Comparison of ENCODE assay signal across 18 cellular contexts in the genomic region with DNA sequence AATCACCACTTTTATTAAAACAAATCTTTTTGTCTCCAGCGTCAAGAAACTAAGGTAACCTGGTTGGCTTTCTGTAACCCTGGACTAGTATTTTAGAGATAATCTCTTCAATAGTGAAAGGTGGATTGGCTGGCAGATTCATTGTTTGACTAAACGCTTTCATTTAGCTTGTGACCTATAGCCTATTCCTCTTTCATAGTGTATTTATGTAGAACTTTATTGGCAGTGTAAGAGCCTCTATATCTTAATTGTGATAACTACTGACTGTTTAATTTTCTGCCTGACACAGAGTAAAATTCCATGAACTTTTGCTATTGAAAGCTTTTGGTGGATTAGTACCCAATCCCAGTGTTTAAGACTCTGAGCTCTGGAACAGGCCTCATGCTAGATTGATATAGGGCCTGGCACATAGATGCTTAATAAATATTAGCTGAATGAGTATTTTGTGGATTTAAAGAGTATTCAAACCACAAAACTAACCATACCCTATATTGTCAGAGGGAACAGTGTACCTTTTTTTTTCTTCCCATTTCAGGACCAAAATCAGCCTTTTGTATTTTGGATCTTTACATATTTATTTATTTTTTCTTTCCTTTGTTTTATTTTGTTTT. TPM values are rescaled to one million over a fixed set of nuclear protein-coding genes. Genes with fewer than 3 reads are reported as not detected.
A peak's percentile ranks its signal among the peaks of the same experiment; 100 is the strongest.
DNase-seq lines count a peak whose midpoint lies in the region; ATAC-seq, FAIRE-seq and TF ChIP-seq lines count a peak whose summit lies in the region.
"Had no signal": no experiment of that assay in that cellular context is flagged by ENCODE, and none has a peak within 500 bp of the region (broad histone marks: within the 10 kb centered on the region; RNA-seq: fewer than 3 reads in every experiment).

No MANE protein-coding gene starts in this region.

- TF ChIP-seq CTCF in HEK293 (tag by site-specific recombination; IDR thresholded peaks at IDR 0.05) (no peak), K562 (IDR thresholded peaks at IDR 0.05 in 2 of 3, conservative IDR thresholded peaks at IDR 0.05 in 1 of 3; ENCODE audit: insufficient read depth in 2 of 3, low read depth in 1 of 3, low read length in 3 of 3) (no peak), stomach (IDR thresholded peaks at IDR 0.05) (no peak)

- in situ Hi-C loops in K562 (cut with MboI): no loop called here

- peaks cover 60% of the 10 kb centered on the region for H3K79me2 ChIP-seq in K562 (ENCODE audit: control insufficient read depth, insufficient read depth, low read length)

- TF ChIP-seq POLR2A in K562 (conservative IDR thresholded peaks at IDR 0.05) (no peak), stomach (IDR thresholded peaks at IDR 0.05) (no peak)

- CTCF ChIA-PET in HEK293 (lab: Yijun Ruan, JAX): interaction anchor here (0.7 to 1.2 kb wide), 2 partner anchors 22 to 337 kb away, joined by 3 read pairs; no protein-coding TSS in a partner anchor
- CTCF ChIA-PET in K562 (lab: Yijun Ruan, JAX; ENCODE audit: low intra/inter-chr PET ratio): no interaction called here

- H3K36me3 ChIP-seq in HEK293 (ENCODE audit: control insufficient read depth in 2 of 2, insufficient read depth in 1 of 2, low read length in 2 of 2) (no peaks in the 10 kb centered on the region), K562 (ENCODE audit: control insufficient read depth, insufficient read depth, low read length) (no peaks in the 10 kb centered on the region), stomach (no peaks in the 10 kb centered on the region)
- no peaks in the 10 kb centered on the region for H3K36me3 ChIP-seq in effector memory CD4-positive, alpha-beta T cell (ENCODE audit: control insufficient read depth, insufficient read depth, low read length)
- H3K36me3 ChIP-seq: HAP-1 had no signal

- 0 out of 2 replicates have a peak, but pooled peaks cover 3% of the 10 kb centered on the region for H4K20me1 ChIP-seq in K562 (replicated peaks; ENCODE audit: control insufficient read depth, insufficient read depth, low read length)

- peaks cover 3% of the 10 kb centered on the region for H3K9me1 ChIP-seq in K562 (ENCODE audit: control insufficient read depth, insufficient read depth, low read length)

- no peak overlapping the region for H2AFZ ChIP-seq in K562 (ENCODE audit: low read depth, low read length)
- H2AFZ ChIP-seq: GM23248 had no signal

- no peak overlapping the region for H3K4me2 ChIP-seq in K562 (ENCODE audit: insufficient read depth, low read length)
- H3K4me2 ChIP-seq: KMS-11 had no signal

- FAIRE-seq in K562 (lab: Jason Lieb, UNC): no peak
- FAIRE-seq: A204.1 had no signal

- peaks cover 20% of the 10 kb centered on the region for H3K4me1 ChIP-seq in HEK293 (ENCODE audit: control insufficient read depth, insufficient read depth, low read length)
- H3K4me1 ChIP-seq in K562 (replicated peaks in 1 of 2; ENCODE audit: control insufficient read depth in 2 of 2, insufficient read depth in 2 of 2, low read length in 2 of 2): peaks cover 7 to 18% of the 10 kb centered on the region in 2 experiments; a peak in 3 of 5 replicates
- H3K4me1 ChIP-seq in stomach: peaks cover 10 to 41% (median 28%) of the 10 kb centered on the region in 4 donors
- H3K4me1 ChIP-seq in effector memory CD4-positive, alpha-beta T cell (ENCODE audit: control insufficient read depth, insufficient read depth, low read length, poor library complexity, severe bottlenecking): no peaks in the 10 kb centered on the region

- ATAC-seq in K562 (no peak), GM18873 (IDR thresholded peaks at IDR 0.05; ENCODE audit: low FRiP score, unreplicated experiment) (no peak)

- no peak for TF ChIP-seq RAD21 in K562 (CRISPR knock-in tag; conservative IDR thresholded peaks at IDR 0.05 in 1 of 2, IDR thresholded peaks at IDR 0.05 in 1 of 2)

- H3K4me3 ChIP-seq in HEK293 (ENCODE audit: low read depth, low read length) (no peak overlapping the region), K562 (no peak overlapping the region), stomach (no peak overlapping the region)
- H3K4me3 ChIP-seq in effector memory CD4-positive, alpha-beta T cell (ENCODE audit: insufficient read depth, low read depth, low read length, poor library complexity, severe bottlenecking): no peak overlapping the region
- H3K4me3 ChIP-seq: GM23248, HAP-1 had no signal

- peak; percentile 29 for DNase-seq in HT-29 (ENCODE audit: low spot score)
- DNase-seq in K562 (ENCODE audit: extremely low read depth in 1 of 4, low spot score in 3 of 4): no peak
- DNase-seq in stomach: no peak
- no peak for DNase-seq in effector memory CD4-positive, alpha-beta T cell
- DNase-seq in NCI-H446 (lab: John Stamatoyannopoulos, UW): no peak
- DNase-seq: AML-193; CD4-positive, alpha-beta T cell; DMS153; DMS79; GDM1; GM23248; HFFc6 had no signal

- WGBS in K562 (ENCODE audit: insufficient coverage, low coverage, missing lambda C conversion rate): 17% methylated on average over 2 of the region's 2 CpGs
- 18 to 33% (median 25%) methylated on average over 2 of the region's 2 CpGs for WGBS in stomach, 5 donors

- H3K27me3 ChIP-seq in K562 (ENCODE audit: control insufficient read depth in 2 of 2, insufficient read depth in 2 of 2, low read length in 2 of 2): no peaks in the 10 kb centered on the region
- H3K27me3 ChIP-seq in stomach: no peaks in the 10 kb centered on the region
- no peaks in the 10 kb centered on the region for H3K27me3 ChIP-seq in effector memory CD4-positive, alpha-beta T cell (replicated peaks; ENCODE audit: control insufficient read depth, insufficient read depth, low read length, poor library complexity, severe bottlenecking)

- POLR2A ChIA-PET in HEK293 (lab: Yijun Ruan, JAX): no interaction called here
- POLR2A ChIA-PET in K562 (lab: Yijun Ruan, JAX): interaction anchor here (0.6 to 1.0 kb wide), 4 partner anchors 24 to 669 kb away, joined by 3 to 4 read pairs (median 3); no protein-coding TSS in a partner anchor

- intact Hi-C loops in K562 (cut with micrococcal nuclease) (no loop called here), stomach (cut with DNase I; ENCODE audit: low total_unique reads) (no loop called here)

- BruUV-seq in K562 (replicated peaks; lab: Mats Ljungman, UMichigan): no TSS peak

- TF ChIP-seq EP300 in K562 (IDR thresholded peaks at IDR 0.05; ENCODE audit: low read length) (no peak), stomach (IDR thresholded peaks at IDR 0.05) (no peak)

- no peak overlapping the region for H3K9ac ChIP-seq in K562 (ENCODE audit: insufficient read depth in 1 of 2, low read depth in 2 of 2, low read length in 2 of 2)
- H3K9ac ChIP-seq: GM23248, KMS-11 had no signal

- H3K9me3 ChIP-seq in HEK293 (ENCODE audit: control insufficient read depth, insufficient read depth, low read depth, low read length) (no peaks in the 10 kb centered on the region), K562 (replicated peaks; ENCODE audit: control insufficient read depth, insufficient read depth, low read depth, low read length) (no peaks in the 10 kb centered on the region), stomach (no peaks in the 10 kb centered on the region)
- H3K9me3 ChIP-seq in effector memory CD4-positive, alpha-beta T cell (ENCODE audit: control insufficient read depth, low read length): no peaks in the 10 kb centered on the region
- H3K9me3 ChIP-seq: HAP-1 had no signal

- H3K27ac ChIP-seq in HEK293 (ENCODE audit: extremely low read depth, low read depth, low read length) (no peak overlapping the region), K562 (ENCODE audit: extremely low read depth, low read depth, low read length) (no peak overlapping the region), stomach (peak overlapping the region in 4 of 5 donors; percentile 24 to 54 (median 48))
- H3K27ac ChIP-seq in effector memory CD4-positive, alpha-beta T cell (ENCODE audit: insufficient read depth, low read length, poor library complexity, severe bottlenecking): no peak overlapping the region
- H3K27ac ChIP-seq: C4-2B, GM23248, KMS-11 had no signal

TF ChIP-seq in HEK293, 187 proteins besides CTCF, POLR2A, EP300 and RAD21 (continues in another document):
- peak; percentile 39; the same call in 1 of the 2 replicates for TF ChIP-seq TCF7L2 (IDR thresholded peaks at IDR 0.05; ENCODE audit: borderline replicate concordance, low read depth, low read length)
- peak; percentile 87; the same call in 1 of the 2 replicates for TF ChIP-seq ZNF843 (tag by site-specific recombination; IDR thresholded peaks at IDR 0.05)
- TF ChIP-seq FEZF1 (tag by site-specific recombination; IDR thresholded peaks at IDR 0.05): 0 out of 2 replicates have a peak, but pooled peaks have one; percentile 28
- TF ChIP-seq ZNF664 (tag by site-specific recombination; IDR thresholded peaks at IDR 0.05): peak; percentile 61; the same call in 1 of the 2 replicates

RNA-seq across cellular contexts. Expression of a gene that starts 34.8 kb away (rescaled TPM):
- total RNA-seq in HT-29 (2014; rRNA removed; shearing (Covaris generic)): 35.0 and 41.3 TPM in 2 replicates
- 12.9 and 19.3 TPM in 2 replicates for total RNA-seq in K562 (2011; cell fraction: chromatin; rRNA removed; ENCODE audit: low replicate concordance)
- 6.2 and 7.2 TPM in 2 replicates for total RNA-seq in K562 (2011; cell fraction: nucleolus; rRNA removed)
- 13.3 and 19.4 TPM in 2 replicates for total RNA-seq in K562 (2011; cell fraction: nucleoplasm; rRNA removed)
- total RNA-seq in K562 (2014; rRNA removed): 19.1 and 21.4 TPM in 2 replicates
- total RNA-seq in K562 (2014; rRNA removed; fragmentation: Illumina TruSeq; extraction: Trizol): 21.5 and 24.8 TPM in 2 replicates
- 10.4 and 12.0 TPM in 2 replicates for total RNA-seq in K562 (2015; rRNA removed; fragmentation: Illumina TruSeq; extraction: Trizol)
- total RNA-seq in K562 (2021): 34.9 and 36.4 TPM in 2 replicates
- polyA plus RNA-seq in K562 (2011; rRNA removed): 71.2 and 96.6 TPM in 2 replicates
- 43.8 and 70.9 TPM in 2 replicates for polyA plus RNA-seq in K562 (2011; cell fraction: cytosol; rRNA removed)
- polyA plus RNA-seq in K562 (2011; cell fraction: nucleus; rRNA removed): 21.2 and 33.7 TPM in 2 replicates
- 15.5 and 17.3 TPM in 2 replicates for polyA plus RNA-seq in K562 (2012)
- polyA plus RNA-seq in K562 (2014; fragmentation: Illumina TruSeq; extraction: Trizol): 32.4 and 33.1 TPM in 2 replicates
- 10 to 100 TPM; 10.9 to 15.1 TPM for polyA plus RNA-seq in K562 (2014; fragmentation: Nextera tagmentation; extraction: Ambion mirVana)
- 23.3 and 24.1 TPM in 2 replicates for polyA plus RNA-seq in K562 (2014; rRNA removed)
- 77.9 and 90.3 TPM in 2 replicates for polyA minus RNA-seq in K562 (2011; rRNA and poly(A)+ RNA removed)
- 22.5 and 30.3 TPM in 2 replicates for polyA minus RNA-seq in K562 (2011; cell fraction: cytosol; rRNA and poly(A)+ RNA removed)
- 9.0 and 14.2 TPM in 2 replicates for polyA minus RNA-seq in K562 (2011; cell fraction: nucleus; rRNA and poly(A)+ RNA removed)
- 100 to 1,000 TPM in 2 of 5 donors, 10 to 100 TPM in 3; 26.8 to 108 (median 74.7) TPM for total RNA-seq in stomach
- 10 to 100 TPM in 2 of 3 donors, 1 to 10 TPM in 1; 9.4 to 15.0 (median 11.1) TPM for polyA plus RNA-seq in stomach

Comparison
In these comparisons a context has a peak if more than half of its experiments do, and no peak if none do; other contexts are left out.
1. H3K27ac ChIP-seq: peak in stomach (4 of 5); none in HEK293 (single experiment), K562 (single experiment) and effector memory CD4-positive, alpha-beta T cell (single experiment).